8 cellular contexts compared by ENCODE assay signal in the genomic region with DNA sequence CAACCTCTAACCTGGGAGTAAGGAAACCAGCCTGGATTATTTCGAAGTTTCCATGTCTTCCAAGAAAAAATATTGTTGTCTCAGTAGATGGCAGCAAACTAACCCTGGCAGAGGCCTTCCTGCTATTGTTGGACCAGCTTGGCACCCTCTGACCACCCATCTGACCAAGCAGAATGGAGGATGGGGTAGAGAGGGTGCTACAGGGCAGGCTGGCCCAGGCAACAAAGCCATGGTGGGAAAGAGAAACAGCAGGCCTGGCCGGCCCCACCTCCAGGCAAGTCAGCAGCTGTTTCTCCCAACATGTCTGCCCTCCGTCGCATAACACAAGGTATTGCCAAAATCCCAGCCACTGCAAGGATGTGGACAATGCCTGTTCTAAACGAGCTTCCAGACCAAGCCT.
DNase-seq lines count a peak whose midpoint lies in the region; ATAC-seq and TF ChIP-seq lines count a peak whose summit lies in the region.

No MANE protein-coding gene starts in this region.

- no peak for ATAC-seq in activated CD8-positive, alpha-beta T cell treated with anti-CD3 and anti-CD28 coated beads, Interleukin-2, amount 10 ng/mL, durations not matched to agents 7 days and 5 days
- ATAC-seq in Right ventricle myocardium superior (ENCODE audit: poor library complexity) = peak; percentile 23
- no peak for ATAC-seq in GM19455 (IDR thresholded peaks at IDR 0.05; ENCODE audit: unreplicated experiment)

- H3K4me2 ChIP-seq in skeletal muscle satellite cell (ENCODE audit: low read length) = peak overlapping the region; percentile 5

- intact Hi-C loops in Right ventricle myocardium superior (cut with DNase I) = loop anchor here (5.0 kb wide), 2 partner anchors 53 to 93 kb away; a partner anchor contains a TSS

- peak overlapping the region; percentile 94 to 96 (median 95) for H3K27ac Mint-ChIP-seq in IgD-negative memory B cell
- H3K27ac Mint-ChIP-seq in activated CD8-positive, alpha-beta T cell treated with anti-CD3 and anti-CD28 coated beads, Interleukin-2, amount 10 ng/mL, durations not matched to agents 7 days and 5 days = peak overlapping the region; percentile 92
- no peak overlapping the region for H3K27ac Mint-ChIP-seq in endothelial cell (ENCODE audit: unreplicated experiment)

- CTCF ChIA-PET in activated CD8-positive, alpha-beta T cell treated with anti-CD3 and anti-CD28 coated beads, Interleukin-2, amount 10 ng/mL, durations not matched to agents 7 days and 5 days (lab: Charles Lee) = interaction anchor here (1.0 to 5.5 kb wide), 17 partner anchors 12 to 109 kb away, joined by 3 to 63 read pairs (median 6); no protein-coding TSS in a partner anchor

- H3K4me3 ChIP-seq in skeletal muscle satellite cell (ENCODE audit: low read length) = no peak overlapping the region

- no peak for DNase-seq in activated CD8-positive, alpha-beta T cell treated with anti-CD3 and anti-CD28 coated beads, Interleukin-2, amount 10 ng/mL, durations not matched to agents 7 days and 5 days
- DNase-seq in Right ventricle myocardium superior = peak; percentile 67
- no peak for DNase-seq in activated CD8-positive, alpha-beta memory T cell treated with anti-CD3 and anti-CD28 coated beads, Interleukin-2, amount 50 U/mL, for 4 hours
- DNase-seq in endothelial cell (ENCODE audit: low spot score) = no peak
- no peak for DNase-seq in NCI-H1048 (lab: John Stamatoyannopoulos, UW)

- POLR2A ChIA-PET in activated CD8-positive, alpha-beta T cell treated with anti-CD3 and anti-CD28 coated beads, Interleukin-2, amount 10 ng/mL, durations not matched to agents 7 days and 5 days (lab: Charles Lee) = interaction anchor here (0.9 to 2.1 kb wide), 7 partner anchors 19 to 139 kb away, joined by 3 to 9 read pairs (median 4); no protein-coding TSS in a partner anchor

- H3K9me3 Mint-ChIP-seq in IgD-negative memory B cell (no peaks in the 10 kb centered on the region), endothelial cell (ENCODE audit: unreplicated experiment) (no peaks in the 10 kb centered on the region)
- no peaks in the 10 kb centered on the region for H3K9me3 Mint-ChIP-seq in activated CD8-positive, alpha-beta T cell treated with anti-CD3 and anti-CD28 coated beads, Interleukin-2, amount 10 ng/mL, durations not matched to agents 7 days and 5 days (ENCODE audit: insufficient read depth)

- peak overlapping the region in 3 of 4 donors; percentile 63 to 91 (median 83) for H3K4me3 Mint-ChIP-seq in IgD-negative memory B cell
- no peak overlapping the region for H3K4me3 Mint-ChIP-seq in activated CD8-positive, alpha-beta T cell treated with anti-CD3 and anti-CD28 coated beads, Interleukin-2, amount 10 ng/mL, durations not matched to agents 7 days and 5 days
- H3K4me3 Mint-ChIP-seq in endothelial cell (ENCODE audit: unreplicated experiment) = no peak overlapping the region

- H3K36me3 ChIP-seq in skeletal muscle satellite cell (ENCODE audit: insufficient read depth, low read length) = no peaks in the 10 kb centered on the region

- H3K27me3 ChIP-seq in skeletal muscle satellite cell (ENCODE audit: control insufficient read depth, insufficient read depth, low read length) = no peaks in the 10 kb centered on the region

- H3K27me3 Mint-ChIP-seq in IgD-negative memory B cell (no peaks in the 10 kb centered on the region), endothelial cell (ENCODE audit: unreplicated experiment) (peaks cover 7% of the 10 kb centered on the region)
- H3K27me3 Mint-ChIP-seq in activated CD8-positive, alpha-beta T cell treated with anti-CD3 and anti-CD28 coated beads, Interleukin-2, amount 10 ng/mL, durations not matched to agents 7 days and 5 days (ENCODE audit: low read depth) = no peaks in the 10 kb centered on the region

- H3K4me1 ChIP-seq in skeletal muscle satellite cell (ENCODE audit: control insufficient read depth, insufficient read depth, low read length) = peaks cover 53% of the 10 kb centered on the region

- H3K4me1 Mint-ChIP-seq in IgD-negative memory B cell (peaks cover 59 to 88% (median 83%) of the 10 kb centered on the region in 3 donors), endothelial cell (ENCODE audit: unreplicated experiment) (peaks cover 36% of the 10 kb centered on the region)
- peaks cover 76% of the 10 kb centered on the region for H3K4me1 Mint-ChIP-seq in activated CD8-positive, alpha-beta T cell treated with anti-CD3 and anti-CD28 coated beads, Interleukin-2, amount 10 ng/mL, durations not matched to agents 7 days and 5 days (ENCODE audit: low read depth)

- TF ChIP-seq CTCF in endothelial cell (IDR thresholded peaks at IDR 0.05; ENCODE audit: unreplicated experiment) = no peak

- H3K9me3 ChIP-seq in skeletal muscle satellite cell (replicated peaks; ENCODE audit: low read length) = no peaks in the 10 kb centered on the region

- H3K9ac ChIP-seq in skeletal muscle satellite cell (ENCODE audit: low read depth, low read length) = peak overlapping the region; percentile 70

- H3K36me3 Mint-ChIP-seq in IgD-negative memory B cell (peaks cover 1% of the 10 kb centered on the region), endothelial cell (ENCODE audit: low read depth, unreplicated experiment) (no peaks in the 10 kb centered on the region)
- H3K36me3 Mint-ChIP-seq in activated CD8-positive, alpha-beta T cell treated with anti-CD3 and anti-CD28 coated beads, Interleukin-2, amount 10 ng/mL, durations not matched to agents 7 days and 5 days (ENCODE audit: low read depth) = peaks cover 19% of the 10 kb centered on the region

Comparison
In these comparisons a context has a peak if more than half of its experiments do, and no peak if none do; other contexts are left out.
1. H3K4me3 Mint-ChIP-seq: peak in IgD-negative memory B cell (3 of 4); none in activated CD8-positive, alpha-beta T cell treated with anti-CD3 and anti-CD28 coated beads, Interleukin-2, amount 10 ng/mL, durations not matched to agents 7 days and 5 days (single experiment) and endothelial cell (single experiment).